In the genomic region with DNA sequence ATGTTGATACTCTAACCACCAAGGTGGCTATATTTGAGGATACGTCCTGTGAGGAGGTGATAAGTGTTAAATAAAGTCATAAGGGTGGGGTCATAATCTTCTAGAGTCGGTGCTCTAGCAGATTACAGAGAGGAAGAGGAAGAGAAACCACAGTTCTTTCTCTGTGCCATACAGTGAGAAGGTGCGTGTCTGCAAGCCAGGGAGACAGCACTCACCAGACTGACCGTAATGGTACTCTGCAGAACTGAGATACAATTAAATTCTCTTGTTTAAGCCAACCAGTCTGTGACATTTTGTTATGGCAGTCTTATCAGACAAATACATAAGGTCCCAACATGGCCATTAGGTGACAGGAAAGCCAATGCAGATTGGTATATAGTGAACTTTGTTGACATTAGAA, we compare ENCODE assay signal across 38 cellular contexts.
"Had no signal": no experiment of that assay in that cellular context is flagged by ENCODE, and none has a peak within 500 bp of the region (broad histone marks: within the 10 kb centered on the region; RNA-seq: fewer than 3 reads in every experiment).

No MANE protein-coding gene starts in this region.

- H3K9me3 ChIP-seq: MG63, Peyer's patch, SJSA1, SK-N-SH had no signal

- H3K27me3 Mint-ChIP-seq: activated CD4-positive, alpha-beta memory T cell treated with anti-CD3 and anti-CD28 coated beads, Interleukin-2, amount 10 ng/mL, durations not matched to agents 7 days and 5 days; activated CD8-positive, alpha-beta memory T cell treated with anti-CD3 and anti-CD28 coated beads, Interleukin-2, amount 10 ng/mL, durations not matched to agents 7 days and 5 days; activated naive CD8-positive, alpha-beta T cell treated with anti-CD3 and anti-CD28 coated beads for 36 hours; activated T-helper 17 cell treated with anti-CD3 and anti-CD28 coated beads, Interleukin-2, amount 50 U/mL, for 72 hours; T-helper 17 cell had no signal

- H3K9me3 Mint-ChIP-seq: activated naive CD8-positive, alpha-beta T cell treated with anti-CD3 and anti-CD28 coated beads for 36 hours had no signal

- H3K36me3 Mint-ChIP-seq: activated CD8-positive, alpha-beta memory T cell treated with anti-CD3 and anti-CD28 coated beads, Interleukin-2, amount 10 ng/mL, durations not matched to agents 7 days and 5 days; activated naive CD8-positive, alpha-beta T cell treated with anti-CD3 and anti-CD28 coated beads for 36 hours had no signal

- H3K4me1 Mint-ChIP-seq: activated CD4-positive, alpha-beta memory T cell treated with anti-CD3 and anti-CD28 coated beads, Interleukin-2, amount 10 ng/mL, durations not matched to agents 7 days and 5 days; activated CD8-positive, alpha-beta memory T cell treated with anti-CD3 and anti-CD28 coated beads, Interleukin-2, amount 10 ng/mL, durations not matched to agents 7 days and 5 days; activated naive CD8-positive, alpha-beta T cell treated with anti-CD3 and anti-CD28 coated beads for 36 hours; activated T-helper 17 cell treated with anti-CD3 and anti-CD28 coated beads, Interleukin-2, amount 50 U/mL, for 72 hours; T-helper 17 cell had no signal

- H3K4me1 ChIP-seq: Peyer's patch, SJSA1 had no signal

- H3K27me3 ChIP-seq: brain microvascular endothelial cell, MG63, Peyer's patch had no signal

- H3K27ac ChIP-seq: brain microvascular endothelial cell, Peyer's patch, SJSA1, WERI-Rb-1 had no signal

- DNase-seq: activated CD4-positive, alpha-beta memory T cell treated with anti-CD3 and anti-CD28 coated beads, Interleukin-2, amount 10 ng/mL, durations not matched to agents 7 days and 5 days; activated CD4-positive, alpha-beta T cell treated with anti-CD3 and anti-CD28 coated beads for 1 hour; activated CD4-positive, alpha-beta T cell treated with anti-CD3 and anti-CD28 coated beads for 48 hours; activated CD4-positive, CD25-positive, alpha-beta regulatory T cell; activated CD8-positive, alpha-beta memory T cell treated with anti-CD3 and anti-CD28 coated beads for 24 hours; activated CD8-positive, alpha-beta memory T cell treated with anti-CD3 and anti-CD28 coated beads, Interleukin-2, amount 10 ng/mL, durations not matched to agents 7 days and 5 days; activated CD8-positive, alpha-beta memory T cell treated with anti-CD3 and anti-CD28 coated beads, Interleukin-2, amount 50 U/mL, for 48 hours; activated effector memory CD4-positive, alpha-beta T cell treated with anti-CD3 and anti-CD28 coated beads, Interleukin-2, amount 50 U/mL, for 16 hours; activated naive CD4-positive, alpha-beta T cell; activated naive CD4-positive, alpha-beta T cell treated with anti-CD3 and anti-CD28 coated beads, Interleukin-2, amount 50 U/mL, for 16 hours; activated naive CD8-positive, alpha-beta T cell treated with anti-CD3 and anti-CD28 coated beads for 36 hours; activated T-cell treated with anti-CD3 and anti-CD28 coated beads, Interleukin-2, amount 50 U/mL, for 48 hours; amniotic stem cell; aorta; brain microvascular endothelial cell; central memory CD4-positive, alpha-beta T cell; Kasumi-1; KG1; MG63; NCI-H1105; NCI-H1436; NCI-H1694; NCI-H1930; NCI-H2081 treated with DMSO at 0.1 percent for 48 hours; NCI-H226; NCI-H446 treated with DMSO at 0.1 percent for 48 hours; NCI-H524; NCI-H69; NCI-H82; PC-3; Peyer's patch; RPMI8226; SHP77 treated with DMSO at 0.1 percent for 48 hours; SK-N-SH; T-helper 17 cell; WERI-Rb-1 had no signal

- H3K9ac ChIP-seq: SK-N-SH had no signal

- H3K27ac Mint-ChIP-seq: activated CD4-positive, alpha-beta memory T cell treated with anti-CD3 and anti-CD28 coated beads, Interleukin-2, amount 10 ng/mL, durations not matched to agents 7 days and 5 days; activated CD8-positive, alpha-beta memory T cell treated with anti-CD3 and anti-CD28 coated beads, Interleukin-2, amount 10 ng/mL, durations not matched to agents 7 days and 5 days; activated naive CD8-positive, alpha-beta T cell treated with anti-CD3 and anti-CD28 coated beads for 36 hours; activated T-helper 17 cell treated with anti-CD3 and anti-CD28 coated beads, Interleukin-2, amount 50 U/mL, for 72 hours; T-helper 17 cell had no signal

- H3K4me2 ChIP-seq: SK-N-SH had no signal

- H3K4me3 Mint-ChIP-seq: activated CD4-positive, alpha-beta memory T cell treated with anti-CD3 and anti-CD28 coated beads, Interleukin-2, amount 10 ng/mL, durations not matched to agents 7 days and 5 days; activated CD8-positive, alpha-beta memory T cell treated with anti-CD3 and anti-CD28 coated beads, Interleukin-2, amount 10 ng/mL, durations not matched to agents 7 days and 5 days; activated naive CD8-positive, alpha-beta T cell treated with anti-CD3 and anti-CD28 coated beads for 36 hours; activated T-helper 17 cell treated with anti-CD3 and anti-CD28 coated beads, Interleukin-2, amount 50 U/mL, for 72 hours; T-helper 17 cell had no signal

- H3K36me3 ChIP-seq: brain microvascular endothelial cell, MG63, Peyer's patch, SJSA1, WERI-Rb-1 had no signal

- ATAC-seq: activated CD8-positive, alpha-beta memory T cell treated with anti-CD3 and anti-CD28 coated beads, Interleukin-2, amount 10 ng/mL, durations not matched to agents 7 days and 5 days; activated T-helper 17 cell treated with anti-CD3 and anti-CD28 coated beads, Interleukin-2, amount 50 U/mL, for 72 hours; PC-3; T-helper 17 cell had no signal

- H3K4me3 ChIP-seq: MG63, Peyer's patch, SJSA1 had no signal
